Comparison of ENCODE assay signal across 2 cellular contexts in the genomic region with DNA sequence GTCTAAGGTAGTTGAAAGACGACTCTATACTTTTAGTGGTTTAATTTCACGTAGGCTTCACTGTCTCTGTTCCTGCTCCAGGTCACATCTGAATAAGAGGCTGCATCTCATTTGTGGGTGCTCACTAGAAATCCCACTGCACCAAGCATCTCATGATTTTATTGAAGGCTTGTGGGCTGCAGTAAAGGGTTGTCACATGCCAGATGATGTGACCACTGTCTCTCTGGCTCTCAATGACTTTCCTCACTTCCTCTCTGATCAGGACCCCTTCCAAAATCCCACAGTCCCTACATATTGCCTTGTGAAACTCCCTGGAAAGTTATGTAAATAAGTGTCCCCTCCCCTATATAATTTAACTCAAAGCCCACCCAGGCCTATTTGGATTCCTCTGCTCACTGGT.
A peak's percentile ranks its signal among the peaks of the same experiment; 100 is the strongest.
TF ChIP-seq lines count a peak whose summit lies in the region.

No MANE protein-coding gene starts in this region.

TF ChIP-seq in GM12891, 5 proteins besides CTCF, POLR2A, EP300 and RAD21:
- TF ChIP-seq SPI1 (IDR thresholded peaks at IDR 0.05; ENCODE audit: low read depth, low read length) (peak; percentile 83), PAX5 (IDR thresholded peaks at IDR 0.05; ENCODE audit: insufficient read depth, low read length, severe bottlenecking) (no peak), TAF1 (IDR thresholded peaks at IDR 0.05; ENCODE audit: low read depth, low read length) (no peak), POU2F2 (IDR thresholded peaks at IDR 0.05; ENCODE audit: low read depth, low read length) (no peak)

TF ChIP-seq in K562, 482 proteins besides CTCF, POLR2A, EP300 and RAD21:
- TF ChIP-seq NCOA4 (IDR thresholded peaks at IDR 0.05; ENCODE audit: partially characterized antibody) (no peak), GTF2E2 (tag; IDR thresholded peaks at IDR 0.05) (no peak), KDM2B (CRISPR knock-in tag; IDR thresholded peaks at IDR 0.05) (no peak), SPI1 (IDR thresholded peaks at IDR 0.05; ENCODE audit: borderline replicate concordance, low read depth, low read length) (0 out of 2 replicates have a peak, but pooled peaks have one; percentile 25), NONO (IDR thresholded peaks at IDR 0.05; ENCODE audit: low read depth in 2 of 2, low read length in 1 of 2) (no peak)
